Comparison of ENCODE assay signal across 8 cellular contexts in genomic region chr10:99633832-99634231, GRCh38.
"Had no signal": no experiment of that assay in that cellular context is flagged by ENCODE, and none has a peak within 500 bp of the region (broad histone marks: within the 10 kb centered on the region; RNA-seq: fewer than 3 reads in every experiment).

No MANE protein-coding gene starts in this region.

- H3K27ac ChIP-seq: HL-60 had no signal

- H3K4me3 ChIP-seq: GM23338 had no signal

- H2AFZ ChIP-seq: GM23338 had no signal

- FAIRE-seq: H1, H54, HepG2 had no signal

- H3K4me2 ChIP-seq: GM23338 had no signal

- ATAC-seq: GM23338, HepG2 had no signal

- DNase-seq: H9, HCEC 1CT, KBM-7 had no signal
